Comparison of ENCODE assay signal across 8 cellular contexts in the genomic region with DNA sequence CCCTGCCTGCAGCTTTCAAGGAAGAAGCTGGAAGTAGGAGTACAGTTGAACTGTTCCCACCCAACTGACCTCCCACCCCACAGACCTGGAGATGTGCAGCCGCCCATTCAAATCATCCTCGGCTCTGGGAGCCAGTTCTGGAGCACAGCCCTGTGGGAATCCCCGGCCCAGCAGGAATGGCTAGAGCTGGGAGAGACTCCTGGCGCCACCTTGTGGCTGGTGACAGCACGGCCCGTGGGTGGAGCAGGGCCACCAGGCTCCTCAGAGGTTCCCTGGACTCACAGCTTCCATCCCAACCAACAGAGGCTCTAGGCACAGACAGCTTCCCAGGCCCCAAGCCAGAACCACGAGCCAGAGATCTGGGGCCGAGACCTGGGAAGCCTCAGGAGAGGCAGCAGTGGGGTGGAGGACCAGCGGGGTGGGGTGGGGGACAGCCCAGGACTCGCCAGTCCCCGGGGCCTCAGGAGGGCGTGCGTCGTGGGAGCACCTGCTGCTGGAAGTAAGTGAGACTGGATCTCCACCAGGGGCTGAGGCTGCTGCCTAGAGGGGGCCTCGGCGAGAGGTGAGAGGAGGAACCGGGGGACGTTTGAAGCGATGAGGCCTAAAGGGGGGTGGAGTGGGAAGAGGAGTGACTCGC. TPM values are rescaled to one million over a fixed set of nuclear protein-coding genes. Genes with fewer than 3 reads are reported as not detected.
A peak's percentile ranks its signal among the peaks of the same experiment; 100 is the strongest.
DNase-seq lines count a peak whose midpoint lies in the region; ATAC-seq and TF ChIP-seq lines count a peak whose summit lies in the region.

No MANE protein-coding gene starts in this region.

- TF ChIP-seq CTCF in CD14-positive monocyte (IDR thresholded peaks at IDR 0.05) (peak; percentile 90), epithelial cell of esophagus (IDR thresholded peaks at IDR 0.05; ENCODE audit: insufficient read depth, low read depth, low read length, missing control alignments) (peak; percentile 90), mucosa of descending colon (IDR thresholded peaks at IDR 0.05) (peak; percentile 79)

- intact Hi-C loops in CD14-positive monocyte (cut with micrococcal nuclease) (loop anchor here (5.0 kb wide), 1 partner anchor 111 kb away; no protein-coding TSS in a partner anchor), mucosa of descending colon (cut with DNase I, micrococcal nuclease) (loop anchor here (5.0 to 10.0 kb wide), 2 partner anchors 106 to 109 kb away; no protein-coding TSS in a partner anchor)

- POLR2A ChIA-PET in HEK293T (lab: Yijun Ruan, JAX): interaction anchor here (2.6 kb wide), 1 partner anchor 91 kb away, joined by 11 read pairs; a partner anchor contains a TSS

- H3K27ac Mint-ChIP-seq in CD14-positive monocyte: peak overlapping the region; percentile 35 to 87 (median 80)

- peaks cover 64 to 88% of the 10 kb centered on the region in 2 donors for H3K36me3 Mint-ChIP-seq in CD14-positive monocyte

- peak; percentile 94 for ATAC-seq in mucosa of descending colon
- no peak for ATAC-seq in GM18907 (IDR thresholded peaks at IDR 0.05; ENCODE audit: unreplicated experiment)

- no peaks in the 10 kb centered on the region for H3K9me3 ChIP-seq in mucosa of descending colon

- peaks cover 4% of the 10 kb centered on the region for H3K4me1 Mint-ChIP-seq in CD14-positive monocyte

- H3K4me3 ChIP-seq in epithelial cell of esophagus (ENCODE audit: low read length): no peak overlapping the region
- H3K4me3 ChIP-seq in mucosa of descending colon: no peak overlapping the region

- no peak overlapping the region for H3K4me3 Mint-ChIP-seq in CD14-positive monocyte

- CTCF ChIA-PET in HEK293T (lab: Yijun Ruan, JAX): interaction anchor here (0.5 to 1.9 kb wide), 13 partner anchors 9 to 971 kb away, joined by 3 to 13 read pairs (median 4); no protein-coding TSS in a partner anchor

- no peaks in the 10 kb centered on the region for H3K27me3 Mint-ChIP-seq in CD14-positive monocyte (ENCODE audit: low read depth in 3 of 3)

- H3K9me3 Mint-ChIP-seq in CD14-positive monocyte: no peaks in the 10 kb centered on the region

- no peaks in the 10 kb centered on the region for H3K36me3 ChIP-seq in mucosa of descending colon (ENCODE audit: low read depth)

- H3K4me1 ChIP-seq in mucosa of descending colon (ENCODE audit: low read depth): peaks cover 13% of the 10 kb centered on the region

- DNase-seq in CD14-positive monocyte (ENCODE audit: low spot score) (peak; percentile 72), HEK293T (ENCODE audit: extremely low spot score) (peak; percentile 94), NCI-H774 (lab: John Stamatoyannopoulos, UW) (peak; percentile 73), activated T-cell treated with anti-CD3 and anti-CD28 coated beads for 1 hour (ENCODE audit: low read depth) (peak; percentile 62), epithelial cell of esophagus (ENCODE audit: low read depth) (peak; percentile 83), mucosa of descending colon (peak; percentile 83 to 92 (median 91))
- peak; percentile 30 to 41 for DNase-seq in stimulated activated CD8-positive, alpha-beta memory T cell treated with anti-CD3 and anti-CD28 coated beads, Interleukin-4, amount 100 ng/mL, for 1 hour (ENCODE audit: low read depth in 2 of 2, low spot score in 1 of 2)

TF ChIP-seq in HEK293T, 16 proteins besides CTCF, POLR2A, EP300 and RAD21:
- TF ChIP-seq ZNF384 (IDR thresholded peaks at IDR 0.05) (no peak), L3MBTL2 (conservative IDR thresholded peaks at IDR 0.05) (no peak), FOXA1 (IDR thresholded peaks at IDR 0.05) (no peak), HDGF (IDR thresholded peaks at IDR 0.05; ENCODE audit: borderline replicate concordance) (no peak), FOXM1 (IDR thresholded peaks at IDR 0.05; ENCODE audit: borderline replicate concordance) (no peak), SUZ12 (IDR thresholded peaks at IDR 0.05) (no peak), SP1 (IDR thresholded peaks at IDR 0.05) (no peak), FOXK2 (IDR thresholded peaks at IDR 0.05) (no peak), TARDBP (IDR thresholded peaks at IDR 0.05) (no peak), LEF1 (IDR thresholded peaks at IDR 0.05; ENCODE audit: borderline replicate concordance) (no peak), ARNT (IDR thresholded peaks at IDR 0.05) (no peak), CTBP1 (IDR thresholded peaks at IDR 0.05; ENCODE audit: borderline replicate concordance) (no peak), NFRKB (IDR thresholded peaks at IDR 0.05) (no peak), ELF4 (IDR thresholded peaks at IDR 0.05) (no peak), BHLHE40 (IDR thresholded peaks at IDR 0.05; ENCODE audit: borderline replicate concordance) (no peak)
- TF ChIP-seq, protein P1, sequence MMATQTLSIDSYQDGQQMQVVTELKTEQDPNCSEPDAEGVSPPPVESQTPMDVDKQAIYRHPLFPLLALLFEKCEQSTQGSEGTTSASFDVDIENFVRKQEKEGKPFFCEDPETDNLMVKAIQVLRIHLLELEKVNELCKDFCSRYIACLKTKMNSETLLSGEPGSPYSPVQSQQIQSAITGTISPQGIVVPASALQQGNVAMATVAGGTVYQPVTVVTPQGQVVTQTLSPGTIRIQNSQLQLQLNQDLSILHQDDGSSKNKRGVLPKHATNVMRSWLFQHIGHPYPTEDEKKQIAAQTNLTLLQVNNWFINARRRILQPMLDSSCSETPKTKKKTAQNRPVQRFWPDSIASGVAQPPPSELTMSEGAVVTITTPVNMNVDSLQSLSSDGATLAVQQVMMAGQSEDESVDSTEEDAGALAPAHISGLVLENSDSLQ (IDR thresholded peaks at IDR 0.05): no peak

RNA-seq across cellular contexts. Expression of a gene that starts 43.4 kb away (rescaled TPM):
- polyA plus RNA-seq in CD14-positive monocyte: 10 to 100 TPM; 15.5 to 23.8 TPM
- 10 to 100 TPM; 44.4 to 50.8 (median 46.8) TPM for total RNA-seq in mucosa of descending colon

Comparison
In these comparisons a context has a peak if more than half of its experiments do, and no peak if none do; other contexts are left out.
1. DNase-seq: peak in every context shown above with its lines; median percentile 94 in HEK293T; 91 in mucosa of descending colon; 83 in epithelial cell of esophagus; 73 in NCI-H774; 72 in CD14-positive monocyte; 62 in activated T-cell treated with anti-CD3 and anti-CD28 coated beads for 1 hour; 36 in stimulated activated CD8-positive, alpha-beta memory T cell treated with anti-CD3 and anti-CD28 coated beads, Interleukin-4, amount 100 ng/mL, for 1 hour.